ENCODE assay signal across 20 cellular contexts in genomic region chr3:57889807-57890206, GRCh38.
DNase-seq lines count a peak whose midpoint lies in the region; ATAC-seq and TF ChIP-seq lines count a peak whose summit lies in the region.
"Had no signal": no experiment of that assay in that cellular context is flagged by ENCODE, and none has a peak within 500 bp of the region (broad histone marks: within the 10 kb centered on the region; RNA-seq: fewer than 3 reads in every experiment).

No MANE protein-coding gene starts in this region.

- H3K27ac Mint-ChIP-seq in MCF 10A (ENCODE audit: low read depth, unreplicated experiment) = no peak overlapping the region
- H3K27ac Mint-ChIP-seq: CD4-positive, CD25-positive, alpha-beta regulatory T cell; GM23338 had no signal

- peaks cover 55% of the 10 kb centered on the region for H3K36me3 Mint-ChIP-seq in MCF 10A (ENCODE audit: insufficient read depth, unreplicated experiment)

- no peaks in the 10 kb centered on the region for H3K4me1 ChIP-seq in breast epithelium
- peaks cover 0 to 6% (median 0%) of the 10 kb centered on the region in 12 donors for H3K4me1 ChIP-seq in heart left ventricle
- H3K4me1 ChIP-seq in ovary (ENCODE audit: insufficient read depth) = peaks cover 5% of the 10 kb centered on the region

- TF ChIP-seq POLR2A in breast epithelium (IDR thresholded peaks at IDR 0.05) (no peak), heart left ventricle (IDR thresholded peaks at IDR 0.05) (peak in 1 of 2 donors; percentile 33), ovary (IDR thresholded peaks at IDR 0.05) (no peak)

- no peaks in the 10 kb centered on the region for H3K36me3 ChIP-seq in breast epithelium
- peaks cover 0 to 32% (median 11%) of the 10 kb centered on the region in 9 donors for H3K36me3 ChIP-seq in heart left ventricle
- no peaks in the 10 kb centered on the region for H3K36me3 ChIP-seq in ovary

- H3K27me3 ChIP-seq in breast epithelium (no peaks in the 10 kb centered on the region), heart left ventricle (no peaks in the 10 kb centered on the region), ovary (no peaks in the 10 kb centered on the region)

- TF ChIP-seq CTCF in breast epithelium (IDR thresholded peaks at IDR 0.05) (no peak), MCF 10A (IDR thresholded peaks at IDR 0.05; ENCODE audit: unreplicated experiment) (no peak), heart left ventricle (IDR thresholded peaks at IDR 0.05) (no peak), ovary (IDR thresholded peaks at IDR 0.05) (no peak)

- peak overlapping the region in 1 of 2 donors; percentile 71 for H3K27ac ChIP-seq in breast epithelium
- H3K27ac ChIP-seq in heart left ventricle = peak overlapping the region; percentile 18 to 91 (median 86)
- peak overlapping the region in 1 of 2 donors; percentile 50 for H3K27ac ChIP-seq in ovary
- H3K27ac ChIP-seq: 22Rv1 had no signal

- H3K4me1 Mint-ChIP-seq in MCF 10A (ENCODE audit: insufficient read depth, unreplicated experiment) = no peaks in the 10 kb centered on the region
- H3K4me1 Mint-ChIP-seq: GM23338 had no signal

- CTCF ChIA-PET in MCF 10A (lab: Yijun Ruan, JAX) = no interaction called here

- POLR2A ChIA-PET in MCF 10A (lab: Yijun Ruan, JAX) = interaction anchor here (0.6 kb wide), 2 partner anchors 152 to 263 kb away, joined by 3 read pairs; no protein-coding TSS in a partner anchor

- H3K9me3 Mint-ChIP-seq in MCF 10A (ENCODE audit: unreplicated experiment) = no peaks in the 10 kb centered on the region
- H3K9me3 Mint-ChIP-seq: brain, GM23338 had no signal

- intact Hi-C loops in breast epithelium (cut with DNase I; ENCODE audit: low total_unique reads) (no loop called here), MCF 10A (cut with micrococcal nuclease) (no loop called here), heart left ventricle (cut with DNase I) (loop anchor here in 1 of 10 donors (10.0 kb wide), 1 partner anchor 275 kb away; no protein-coding TSS in a partner anchor), ovary (cut with DNase I) (no loop called here)

- no peak overlapping the region for H3K4me3 Mint-ChIP-seq in MCF 10A (ENCODE audit: unreplicated experiment)
- H3K4me3 Mint-ChIP-seq: brain; CD4-positive, CD25-positive, alpha-beta regulatory T cell; GM23338 had no signal

- peak; percentile 53 to 83 (median 66) for ATAC-seq in heart left ventricle
- no peak for ATAC-seq in stimulated activated naive CD8-positive, alpha-beta T cell treated with anti-CD3 and anti-CD28 coated beads, Interleukin-15, Interleukin-2, amounts not matched to agents 100 U/mL and 50 U/mL, for 24 hours
- ATAC-seq in GM19351 (IDR thresholded peaks at IDR 0.05; ENCODE audit: unreplicated experiment) = no peak
- ATAC-seq: GM23338 had no signal

- H3K4me3 ChIP-seq in breast epithelium (peak overlapping the region in 2 of 3 donors; percentile 34), heart left ventricle (peak overlapping the region; percentile 8 to 66 (median 48)), ovary (peak overlapping the region; percentile 15)
- H3K4me3 ChIP-seq: GM23338 had no signal

- 42 to 58% (median 51%) methylated on average over 6 of the region's 6 CpGs for WGBS in heart left ventricle, 4 donors
- 7 to 29% (median 14%) methylated on average over 6 of the region's 6 CpGs for WGBS in ovary, 3 donors

- no peaks in the 10 kb centered on the region for H3K9me3 ChIP-seq in breast epithelium
- no peaks in the 10 kb centered on the region for H3K9me3 ChIP-seq in heart left ventricle
- no peaks in the 10 kb centered on the region for H3K9me3 ChIP-seq in ovary

- TF ChIP-seq EP300 in ovary (IDR thresholded peaks at IDR 0.05) = no peak

- H3K27me3 Mint-ChIP-seq in MCF 10A (ENCODE audit: insufficient read depth, unreplicated experiment) = no peaks in the 10 kb centered on the region
- H3K27me3 Mint-ChIP-seq: brain; CD4-positive, CD25-positive, alpha-beta regulatory T cell had no signal

- BruUV-seq in MCF 10A (replicated peaks; lab: Mats Ljungman, UMichigan) = no TSS peak

- peak in 1 of 2 donors; percentile 36 for DNase-seq in breast epithelium (ENCODE audit: low spot score in 2 of 2)
- DNase-seq in MCF 10A (ENCODE audit: unreplicated experiment) = no peak
- peak in 1 of 5 donors; percentile 20 for DNase-seq in heart left ventricle
- no peak for DNase-seq in ovary
- DNase-seq in inferior parietal cortex (ENCODE audit: extremely low spot score) = no peak
- no peak for DNase-seq in stimulated activated naive CD8-positive, alpha-beta T cell treated with anti-CD3 and anti-CD28 coated beads, Interleukin-15, Interleukin-2, amounts not matched to agents 100 U/mL and 50 U/mL, for 24 hours
- no peak for DNase-seq in NAMALWA (ENCODE audit: low spot score)
- DNase-seq: activated naive CD4-positive, alpha-beta T cell; CD4-positive, CD25-positive, alpha-beta regulatory T cell; effector CD4-positive, alpha-beta T cell; foreskin melanocyte; mesendoderm; NCI-H1694; occipital lobe; SIG-M5; substantia nigra had no signal

Comparison
In these comparisons a context has a peak if more than half of its experiments do, and no peak if none do; other contexts are left out.
1. ATAC-seq: peak in heart left ventricle (4 of 4); none in stimulated activated naive CD8-positive, alpha-beta T cell treated with anti-CD3 and anti-CD28 coated beads, Interleukin-15, Interleukin-2, amounts not matched to agents 100 U/mL and 50 U/mL, for 24 hours (single experiment) and GM19351 (single experiment).
2. Peak in every context shown above with its lines, with median percentiles within 50 percentile points of each other: H3K4me3 ChIP-seq.